21 cellular contexts compared by ENCODE assay signal in genomic region chr15:63703641-63704040, GRCh38.
"Had no signal": no experiment of that assay in that cellular context is flagged by ENCODE, and none has a peak within 500 bp of the region (broad histone marks: within the 10 kb centered on the region; RNA-seq: fewer than 3 reads in every experiment).

No MANE protein-coding gene starts in this region.

- H3K27me3 ChIP-seq: esophagus muscularis mucosa, heart left ventricle, hepatocyte, left lung, sigmoid colon, testis, tibial nerve, upper lobe of right lung, uterus had no signal

- H3K9me3 ChIP-seq: esophagus muscularis mucosa, heart left ventricle, left lung, lower lobe of right lung, sigmoid colon, testis, tibial nerve, upper lobe of right lung, uterus had no signal

- H3K4me3 ChIP-seq: coronary artery, esophagus muscularis mucosa, heart left ventricle, hepatocyte, left lung, lower lobe of right lung, sigmoid colon, testis, tibial nerve, upper lobe of right lung, uterus had no signal

- H3K36me3 ChIP-seq: uterus had no signal

- H3K27ac ChIP-seq: coronary artery, esophagus muscularis mucosa, heart left ventricle, hepatocyte, left lung, lower lobe of right lung, parathyroid adenoma, sigmoid colon, testis, tibial nerve, upper lobe of right lung, uterus had no signal

- ATAC-seq: left lung; lower lobe of right lung; natural killer cell treated with Interleukin-12 subunit alpha and Interleukin-12 subunit beta and Interleukin-15 and Interleukin-18, amount 100 ng/mL, for 72 hours; stimulated activated effector memory CD8-positive, alpha-beta T cell treated with anti-CD3 and anti-CD28 coated beads, Interleukin-12 subunit alpha, Interleukin-12 subunit beta, amount 100 ng/mL, for 72 hours; stimulated activated naive CD8-positive, alpha-beta T cell treated with anti-CD3 and anti-CD28 coated beads, Interleukin-15, Interleukin-2, amounts not matched to agents 100 U/mL and 50 U/mL, for 24 hours; upper lobe of right lung had no signal

- DNase-seq: dermis blood vessel endothelial cell; effector memory CD4-positive, alpha-beta T cell; heart left ventricle; kidney; left lung; lower lobe of right lung; sigmoid colon; stimulated activated CD4-positive, alpha-beta T cell treated with anti-CD3 and anti-CD28 coated beads, Interleukin-2, amount 100 ng/mL, for 24 hours; stimulated activated CD4-positive, alpha-beta T cell treated with anti-CD3 and anti-CD28 coated beads, Interleukin-4, amount 100 ng/mL, for 24 hours; stimulated activated naive CD8-positive, alpha-beta T cell treated with anti-CD3 and anti-CD28 coated beads, Interleukin-15, Interleukin-2, amounts not matched to agents 100 U/mL and 50 U/mL, for 24 hours; substantia nigra; testis; upper lobe of right lung; uterus had no signal

- H3K4me1 ChIP-seq: parathyroid adenoma, testis, tibial nerve, upper lobe of right lung, uterus had no signal
